Comparison of ENCODE assay signal across 7 cellular contexts in genomic region chr6:6195080-6195479, GRCh38.
"Had no signal": no experiment of that assay in that cellular context is flagged by ENCODE, and none has a peak within 500 bp of the region (broad histone marks: within the 10 kb centered on the region; RNA-seq: fewer than 3 reads in every experiment).

No MANE protein-coding gene starts in this region.

- H3K36me3 Mint-ChIP-seq: IgD-negative memory B cell had no signal

- H3K27ac Mint-ChIP-seq: IgD-negative memory B cell had no signal

- H3K27ac ChIP-seq: HL-60 had no signal

- ATAC-seq: HepG2, K562 had no signal

- H3K4me3 ChIP-seq: K562 had no signal

- DNase-seq: IMR-90, KBM-7, KG1 had no signal
